8 cellular contexts compared by ENCODE assay signal in the genomic region with DNA sequence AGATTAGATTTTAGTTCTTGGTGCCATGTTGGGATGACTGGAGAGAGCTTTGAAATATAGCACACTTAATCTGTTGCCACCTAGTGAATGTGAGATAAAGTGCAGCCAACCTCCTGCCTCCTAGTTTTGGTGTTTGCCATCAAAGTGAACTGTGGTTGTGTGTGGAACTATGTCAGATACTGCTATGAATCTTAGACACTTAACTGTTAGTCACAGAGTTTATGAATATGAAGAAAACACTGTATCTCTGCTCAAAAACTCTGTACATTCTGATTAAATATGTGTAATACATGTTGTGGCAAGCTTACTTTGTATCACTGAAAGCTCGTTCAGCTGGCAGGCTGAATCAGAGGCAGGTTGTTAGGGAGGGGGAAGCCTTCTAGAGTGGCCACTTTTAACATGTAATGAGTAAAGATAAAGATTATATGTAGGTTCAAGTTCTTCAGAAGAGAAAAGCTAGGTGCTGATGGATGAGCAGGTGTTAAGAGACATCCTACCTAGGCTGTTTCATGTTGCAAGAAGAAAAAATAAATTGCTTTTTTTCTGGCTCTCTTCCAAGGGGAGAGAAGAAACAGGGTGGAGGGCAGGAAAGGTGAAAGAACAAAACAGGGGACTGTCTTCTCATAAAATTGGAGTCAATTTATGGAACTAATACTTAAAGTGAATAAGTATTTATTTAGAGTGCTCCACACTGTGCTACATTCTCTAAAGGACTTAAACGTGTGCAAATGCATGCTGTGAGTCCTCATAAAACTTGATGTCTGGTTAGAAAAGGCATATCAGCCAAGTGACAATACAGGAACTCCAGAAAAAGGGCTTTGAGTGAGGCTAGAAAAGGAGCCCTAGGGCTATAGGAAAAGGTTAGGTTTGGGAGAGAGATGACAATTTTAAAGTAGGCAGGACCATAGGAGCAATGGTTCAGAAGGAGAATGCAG. TPM values are rescaled to one million over a fixed set of nuclear protein-coding genes. Genes with fewer than 3 reads are reported as not detected.
DNase-seq lines count a peak whose midpoint lies in the region; ATAC-seq and TF ChIP-seq lines count a peak whose summit lies in the region.

No MANE protein-coding gene starts in this region.

- no peaks in the 10 kb centered on the region for H3K4me1 Mint-ChIP-seq in activated CD8-positive, alpha-beta T cell treated with anti-CD3 and anti-CD28 coated beads for 36 hours (ENCODE audit: low read depth)
- H3K4me1 Mint-ChIP-seq in activated CD8-positive, alpha-beta T cell treated with anti-CD3 and anti-CD28 coated beads, Interleukin-2, amount 10 ng/mL, durations not matched to agents 7 days and 5 days (ENCODE audit: low read depth): peaks cover 4% of the 10 kb centered on the region
- peaks cover 11% of the 10 kb centered on the region for H3K4me1 Mint-ChIP-seq in brain

- intact Hi-C loops in activated CD8-positive, alpha-beta T cell treated with anti-CD3 and anti-CD28 coated beads for 36 hours (cut with micrococcal nuclease): no loop called here

- no peak overlapping the region for H3K27ac Mint-ChIP-seq in activated CD8-positive, alpha-beta T cell treated with anti-CD3 and anti-CD28 coated beads for 36 hours
- no peak overlapping the region for H3K27ac Mint-ChIP-seq in activated CD8-positive, alpha-beta T cell treated with anti-CD3 and anti-CD28 coated beads, Interleukin-2, amount 10 ng/mL, durations not matched to agents 7 days and 5 days
- peak overlapping the region in 2 of 5 experiments; percentile 32 to 68 for H3K27ac Mint-ChIP-seq in brain

- ATAC-seq in activated CD8-positive, alpha-beta T cell treated with anti-CD3 and anti-CD28 coated beads for 36 hours: peak; percentile 76
- no peak for ATAC-seq in activated CD8-positive, alpha-beta T cell treated with anti-CD3 and anti-CD28 coated beads, Interleukin-2, amount 10 ng/mL, durations not matched to agents 7 days and 5 days
- ATAC-seq in GM19324 (IDR thresholded peaks at IDR 0.05; ENCODE audit: low FRiP score, unreplicated experiment) (no peak), GM21737 (IDR thresholded peaks at IDR 0.05; ENCODE audit: unreplicated experiment) (no peak), GM21528 (IDR thresholded peaks at IDR 0.05; ENCODE audit: low FRiP score, unreplicated experiment) (no peak)

- POLR2A ChIA-PET in activated CD8-positive, alpha-beta T cell treated with anti-CD3 and anti-CD28 coated beads for 36 hours (lab: Charles Lee): interaction anchor here (0.8 kb wide), 1 partner anchor 118 kb away, joined by 3 read pairs; no protein-coding TSS in a partner anchor
- POLR2A ChIA-PET in activated CD8-positive, alpha-beta T cell treated with anti-CD3 and anti-CD28 coated beads, Interleukin-2, amount 10 ng/mL, durations not matched to agents 7 days and 5 days (lab: Charles Lee): no interaction called here

- H3K27me3 Mint-ChIP-seq in activated CD8-positive, alpha-beta T cell treated with anti-CD3 and anti-CD28 coated beads for 36 hours: peaks cover 4% of the 10 kb centered on the region
- peaks cover 15% of the 10 kb centered on the region for H3K27me3 Mint-ChIP-seq in activated CD8-positive, alpha-beta T cell treated with anti-CD3 and anti-CD28 coated beads, Interleukin-2, amount 10 ng/mL, durations not matched to agents 7 days and 5 days (ENCODE audit: low read depth)
- H3K27me3 Mint-ChIP-seq in brain: peaks cover 7% of the 10 kb centered on the region

- H3K36me3 Mint-ChIP-seq in activated CD8-positive, alpha-beta T cell treated with anti-CD3 and anti-CD28 coated beads for 36 hours (ENCODE audit: low read depth): no peaks in the 10 kb centered on the region
- H3K36me3 Mint-ChIP-seq in activated CD8-positive, alpha-beta T cell treated with anti-CD3 and anti-CD28 coated beads, Interleukin-2, amount 10 ng/mL, durations not matched to agents 7 days and 5 days (ENCODE audit: low read depth): no peaks in the 10 kb centered on the region
- no peaks in the 10 kb centered on the region for H3K36me3 Mint-ChIP-seq in brain

- peak; percentile 21 for DNase-seq in activated CD8-positive, alpha-beta T cell treated with anti-CD3 and anti-CD28 coated beads for 36 hours
- DNase-seq in activated CD8-positive, alpha-beta T cell treated with anti-CD3 and anti-CD28 coated beads, Interleukin-2, amount 10 ng/mL, durations not matched to agents 7 days and 5 days: no peak
- DNase-seq in NCI-H146 (lab: John Stamatoyannopoulos, UW) (peak; percentile 61), myocyte (ENCODE audit: low read depth) (peak; percentile 63)

- peak; percentile 40 for TF ChIP-seq CTCF in activated CD8-positive, alpha-beta T cell treated with anti-CD3 and anti-CD28 coated beads for 36 hours (IDR thresholded peaks at IDR 0.05)
- peak; percentile 27 to 56 for TF ChIP-seq CTCF in brain (conservative IDR thresholded peaks at IDR 0.05)

- H3K9me3 Mint-ChIP-seq in activated CD8-positive, alpha-beta T cell treated with anti-CD3 and anti-CD28 coated beads for 36 hours: no peaks in the 10 kb centered on the region
- no peaks in the 10 kb centered on the region for H3K9me3 Mint-ChIP-seq in activated CD8-positive, alpha-beta T cell treated with anti-CD3 and anti-CD28 coated beads, Interleukin-2, amount 10 ng/mL, durations not matched to agents 7 days and 5 days (ENCODE audit: insufficient read depth)
- no peaks in the 10 kb centered on the region for H3K9me3 Mint-ChIP-seq in brain

- no peak overlapping the region for H3K4me3 Mint-ChIP-seq in activated CD8-positive, alpha-beta T cell treated with anti-CD3 and anti-CD28 coated beads for 36 hours
- no peak overlapping the region for H3K4me3 Mint-ChIP-seq in activated CD8-positive, alpha-beta T cell treated with anti-CD3 and anti-CD28 coated beads, Interleukin-2, amount 10 ng/mL, durations not matched to agents 7 days and 5 days
- no peak overlapping the region for H3K4me3 Mint-ChIP-seq in brain

- CTCF ChIA-PET in activated CD8-positive, alpha-beta T cell treated with anti-CD3 and anti-CD28 coated beads for 36 hours (lab: Charles Lee): interaction anchor here (0.6 to 1.6 kb wide), 9 partner anchors 8 to 129 kb away, joined by 3 to 6 read pairs (median 3); no protein-coding TSS in a partner anchor
- CTCF ChIA-PET in activated CD8-positive, alpha-beta T cell treated with anti-CD3 and anti-CD28 coated beads, Interleukin-2, amount 10 ng/mL, durations not matched to agents 7 days and 5 days (lab: Charles Lee): interaction anchor here (0.8 to 1.3 kb wide), 4 partner anchors 12 to 128 kb away, joined by 3 to 4 read pairs (median 4); no protein-coding TSS in a partner anchor

RNA-seq across cellular contexts. Expression of a gene that starts 14.1 kb away (rescaled TPM):
- under 1 TPM; 0.20 to 0.36 TPM for total RNA-seq in activated CD8-positive, alpha-beta T cell treated with anti-CD3 and anti-CD28 coated beads for 36 hours
- not detected for total RNA-seq in activated CD8-positive, alpha-beta T cell treated with anti-CD3 and anti-CD28 coated beads, Interleukin-2, amount 10 ng/mL, durations not matched to agents 7 days and 5 days
- 11.2 TPM for polyA plus RNA-seq in brain (ENCODE audit: insufficient read depth, low read depth, low replicate concordance)
- 105 and 123 TPM in 2 replicates for total RNA-seq in myocyte
- 121 TPM for polyA plus RNA-seq in myocyte (2012)

Comparison
In these comparisons a context has a peak if more than half of its experiments do, and no peak if none do; other contexts are left out.
1. RNA of a gene that starts 14.1 kb away (total RNA-seq): 105 to 123 TPM in myocyte; 0.20 to 0.36 TPM in activated CD8-positive, alpha-beta T cell treated with anti-CD3 and anti-CD28 coated beads for 36 hours and not detected in activated CD8-positive, alpha-beta T cell treated with anti-CD3 and anti-CD28 coated beads, Interleukin-2, amount 10 ng/mL, durations not matched to agents 7 days and 5 days; every median in the first group is over 10 times any median in the second.